In genomic region chr16:49477250-49477895, GRCh38 we compare ENCODE assay signal across 28 cellular contexts.
"Had no signal": no experiment of that assay in that cellular context is flagged by ENCODE, and none has a peak within 500 bp of the region (broad histone marks: within the 10 kb centered on the region; RNA-seq: fewer than 3 reads in every experiment).

No MANE protein-coding gene starts in this region.

- H3K4me1 ChIP-seq: pancreas, psoas muscle, spleen, suprapubic skin, testis, tibial nerve, upper lobe of left lung, vagina had no signal

- H3K4me3 ChIP-seq: pancreas, psoas muscle, skin epidermis, smooth muscle cell, spleen, suprapubic skin, testis, tibial nerve, upper lobe of left lung, vagina had no signal

- H3K4me2 ChIP-seq: smooth muscle cell had no signal

- H3K36me3 ChIP-seq: neutrophil, pancreas, spleen, suprapubic skin, tibial nerve, upper lobe of left lung, vagina had no signal

- FAIRE-seq: pancreas, urothelium cell line had no signal

- ATAC-seq: naive thymus-derived CD8-positive, alpha-beta T cell; natural killer cell treated with Interleukin-12 subunit alpha and Interleukin-12 subunit beta and Interleukin-15 and Interleukin-18, amount 100 ng/mL, for 72 hours; pancreas; psoas muscle; right cardiac atrium; sciatic nerve; stimulated activated naive CD8-positive, alpha-beta T cell treated with anti-CD3 and anti-CD28 coated beads, Interleukin-15, amount 100 ng/mL, for 72 hours; stimulated activated naive CD8-positive, alpha-beta T cell treated with anti-CD3 and anti-CD28 coated beads, Interleukin-15, Interleukin-2, amounts not matched to agents 100 U/mL and 50 U/mL, for 24 hours had no signal

- H3K27me3 ChIP-seq: pancreas, suprapubic skin, testis, tibial nerve, upper lobe of left lung, vagina had no signal

- H3K9me3 ChIP-seq: neutrophil, pancreas, psoas muscle, spleen, suprapubic skin, testis, tibial nerve, upper lobe of left lung, vagina had no signal

- H3K27ac ChIP-seq: neutrophil, pancreas, psoas muscle, skin epidermis, spleen, suprapubic skin, testis, tibial nerve, upper lobe of left lung, vagina had no signal

- DNase-seq: naive thymus-derived CD8-positive, alpha-beta T cell; nephron progenitor cell; nucleus accumbens; psoas muscle; right cardiac atrium; stimulated activated CD4-positive, alpha-beta T cell treated with anti-CD3 and anti-CD28 coated beads, Interleukin-12 subunit alpha, Interleukin-12 subunit beta, amount 100 ng/mL, for 4 hours; stimulated activated CD4-positive, alpha-beta T cell treated with anti-CD3 and anti-CD28 coated beads, Interleukin-1b, Interleukin-23, amount 100 ng/mL, for 48 hours; stimulated activated CD4-positive, alpha-beta T cell treated with anti-CD3 and anti-CD28 coated beads, Interleukin-4, amount 100 ng/mL, for 1 hour; stimulated activated CD4-positive, alpha-beta T cell treated with anti-CD3 and anti-CD28 coated beads, Interleukin-4, amount 100 ng/mL, for 4 hours; stimulated activated CD8-positive, alpha-beta memory T cell treated with anti-CD3 and anti-CD28 coated beads, Interleukin-4, amount 100 ng/mL, for 48 hours; stimulated activated naive CD4-positive, alpha-beta T cell; stimulated activated naive CD8-positive, alpha-beta T cell treated with anti-CD3 and anti-CD28 coated beads, Interleukin-15, amount 100 ng/mL, for 72 hours; stimulated activated naive CD8-positive, alpha-beta T cell treated with anti-CD3 and anti-CD28 coated beads, Interleukin-15, Interleukin-2, amounts not matched to agents 100 U/mL and 50 U/mL, for 24 hours; substantia nigra; testis; trophoblast cell; upper lobe of left lung had no signal
